8 cellular contexts compared by ENCODE assay signal in the genomic region with DNA sequence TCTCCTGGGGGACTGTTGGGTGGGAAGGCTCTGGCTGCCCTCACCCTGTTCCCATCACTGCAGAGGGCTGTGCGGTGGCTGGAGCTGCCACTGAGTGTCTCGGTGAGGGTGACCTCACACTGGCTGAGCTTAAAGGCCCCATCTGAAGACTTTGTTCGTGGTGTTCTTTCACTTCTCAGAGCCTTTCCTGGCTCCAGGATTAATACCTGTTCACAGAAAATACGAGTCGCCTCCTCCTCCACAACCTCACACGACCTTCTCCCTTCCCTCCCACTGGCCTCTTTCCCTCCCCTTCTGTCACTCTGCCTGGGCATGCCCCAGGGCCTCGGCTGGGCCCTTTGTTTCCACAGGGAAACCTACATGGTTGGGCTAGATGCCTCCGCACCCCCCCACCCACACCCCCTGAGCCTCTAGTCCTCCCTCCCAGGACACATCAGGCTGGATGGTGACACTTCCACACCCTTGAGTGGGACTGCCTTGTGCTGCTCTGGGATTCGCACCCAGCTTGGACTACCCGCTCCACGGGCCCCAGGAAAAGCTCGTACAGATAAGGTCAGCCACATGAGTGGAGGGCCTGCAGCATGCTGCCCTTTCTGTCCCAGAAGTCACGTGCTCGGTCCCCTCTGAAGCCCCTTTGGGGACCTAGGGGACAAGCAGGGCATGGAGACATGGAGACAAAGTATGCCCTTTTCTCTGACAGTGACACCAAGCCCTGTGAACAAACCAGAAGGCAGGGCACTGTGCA. TPM values are rescaled to one million over a fixed set of nuclear protein-coding genes. Genes with fewer than 3 reads are reported as not detected.
DNase-seq lines count a peak whose midpoint lies in the region; ATAC-seq and TF ChIP-seq lines count a peak whose summit lies in the region.
"Not testable (repeated sequence)": the region's sequence is repeated elsewhere in the genome, so short reads cannot be mapped to it uniquely, and the experiment has no call there.

No MANE protein-coding gene starts in this region.

- WGBS in right cardiac atrium: 32% methylated on average over 14 of the region's 14 CpGs

- H2AFZ ChIP-seq in osteoblast (ENCODE audit: low read length): not testable (repeated sequence)

- peaks cover 15% of the 10 kb centered on the region for H3K36me3 ChIP-seq in BLaER1
- H3K36me3 ChIP-seq in H7 (replicated peaks; ENCODE audit: control insufficient read depth, insufficient read depth, low read length): not testable (repeated sequence)
- H3K36me3 ChIP-seq in osteoblast (ENCODE audit: insufficient read depth, low read length): peaks cover 12% of the 10 kb centered on the region

- intact Hi-C loops in right cardiac atrium (cut with DNase I): not testable (repeated sequence)

- H3K9ac ChIP-seq in BLaER1: peak overlapping the region; percentile 50

- H3K27ac Mint-ChIP-seq in T-helper 1 cell treated with Interleukin-12 subunit alpha and Interleukin-12 subunit beta and Interleukin-4 antibody, amounts not matched to agents 30 μg/mL and 1 μg/mL, for 36 hours: peak overlapping the region; percentile 50
- peak overlapping the region; percentile 55 for H3K27ac Mint-ChIP-seq in activated naive CD8-positive, alpha-beta T cell treated with anti-CD3 and anti-CD28 coated beads, Interleukin-2, amount 10 ng/mL, durations not matched to agents 7 days and 5 days

- not testable (repeated sequence) for H3K9me3 Mint-ChIP-seq in T-helper 1 cell treated with Interleukin-12 subunit alpha and Interleukin-12 subunit beta and Interleukin-4 antibody, amounts not matched to agents 30 μg/mL and 1 μg/mL, for 36 hours; activated naive CD8-positive, alpha-beta T cell treated with anti-CD3 and anti-CD28 coated beads, Interleukin-2, amount 10 ng/mL, durations not matched to agents 7 days and 5 days

- not testable (repeated sequence) for ATAC-seq in activated naive CD8-positive, alpha-beta T cell treated with anti-CD3 and anti-CD28 coated beads, Interleukin-2, amount 10 ng/mL, durations not matched to agents 7 days and 5 days (ENCODE audit: low read depth)
- ATAC-seq in right cardiac atrium: peak; percentile 45 to 46

- not testable (repeated sequence) for H3K79me2 ChIP-seq in osteoblast (ENCODE audit: insufficient read depth, low read length)

- peak overlapping the region; percentile 66 for H3K27ac ChIP-seq in BLaER1
- H3K27ac ChIP-seq in right cardiac atrium (ENCODE audit: low read length): peak overlapping the region; percentile 21
- not testable (repeated sequence) for H3K27ac ChIP-seq in osteoblast (ENCODE audit: low read depth, low read length)

- H3K27me3 Mint-ChIP-seq in T-helper 1 cell treated with Interleukin-12 subunit alpha and Interleukin-12 subunit beta and Interleukin-4 antibody, amounts not matched to agents 30 μg/mL and 1 μg/mL, for 36 hours (ENCODE audit: low read depth); activated naive CD8-positive, alpha-beta T cell treated with anti-CD3 and anti-CD28 coated beads, Interleukin-2, amount 10 ng/mL, durations not matched to agents 7 days and 5 days: not testable (repeated sequence)

- peaks cover 37% of the 10 kb centered on the region for H3K4me1 Mint-ChIP-seq in T-helper 1 cell treated with Interleukin-12 subunit alpha and Interleukin-12 subunit beta and Interleukin-4 antibody, amounts not matched to agents 30 μg/mL and 1 μg/mL, for 36 hours (ENCODE audit: low read depth)
- peaks cover 41% of the 10 kb centered on the region for H3K4me1 Mint-ChIP-seq in activated naive CD8-positive, alpha-beta T cell treated with anti-CD3 and anti-CD28 coated beads, Interleukin-2, amount 10 ng/mL, durations not matched to agents 7 days and 5 days

- peaks cover 14% of the 10 kb centered on the region for H3K36me3 Mint-ChIP-seq in T-helper 1 cell treated with Interleukin-12 subunit alpha and Interleukin-12 subunit beta and Interleukin-4 antibody, amounts not matched to agents 30 μg/mL and 1 μg/mL, for 36 hours (ENCODE audit: low read depth)
- H3K36me3 Mint-ChIP-seq in activated naive CD8-positive, alpha-beta T cell treated with anti-CD3 and anti-CD28 coated beads, Interleukin-2, amount 10 ng/mL, durations not matched to agents 7 days and 5 days: not testable (repeated sequence)

- POLR2A ChIA-PET in activated naive CD8-positive, alpha-beta T cell treated with anti-CD3 and anti-CD28 coated beads, Interleukin-2, amount 10 ng/mL, durations not matched to agents 7 days and 5 days (lab: Charles Lee): interaction anchor here (1.0 to 5.2 kb wide), 2 partner anchors 29 to 83 kb away, joined by 5 to 41 read pairs; partner anchors contain the start of gene GTF3C5

- H3K4me3 Mint-ChIP-seq in T-helper 1 cell treated with Interleukin-12 subunit alpha and Interleukin-12 subunit beta and Interleukin-4 antibody, amounts not matched to agents 30 μg/mL and 1 μg/mL, for 36 hours: not testable (repeated sequence)
- H3K4me3 Mint-ChIP-seq in activated naive CD8-positive, alpha-beta T cell treated with anti-CD3 and anti-CD28 coated beads, Interleukin-2, amount 10 ng/mL, durations not matched to agents 7 days and 5 days: peak overlapping the region; percentile 35

- DNase-seq in H7 (peak; percentile 70), NCI-H1694 (lab: John Stamatoyannopoulos, UW) (peak; percentile 12), epithelial cell of esophagus (ENCODE audit: low read depth) (peak; percentile 35), right cardiac atrium (peak in 2 of 3 donors; percentile 60 to 69), osteoblast (ENCODE audit: insufficient read length, low spot score, missing footprints) (peak; percentile 63)
- DNase-seq in activated naive CD8-positive, alpha-beta T cell treated with anti-CD3 and anti-CD28 coated beads, Interleukin-2, amount 10 ng/mL, durations not matched to agents 7 days and 5 days: not testable (repeated sequence)

- H3K4me3 ChIP-seq in BLaER1; H7 (ENCODE audit: insufficient read depth, low read depth, low read length); epithelial cell of esophagus (ENCODE audit: low read length); right cardiac atrium (ENCODE audit: low read length); osteoblast (ENCODE audit: insufficient read depth, low read length): not testable (repeated sequence)

- not testable (repeated sequence) for H3K9me3 ChIP-seq in BLaER1; right cardiac atrium (ENCODE audit: control insufficient read depth, low read length); osteoblast (ENCODE audit: low read depth, low read length)

- H3K4me1 ChIP-seq in BLaER1: peaks cover 82% of the 10 kb centered on the region
- not testable (repeated sequence) for H3K4me1 ChIP-seq in right cardiac atrium (ENCODE audit: control insufficient read depth, insufficient read depth, low read length); osteoblast (ENCODE audit: insufficient read depth, low read length)

- TF ChIP-seq CTCF in epithelial cell of esophagus (IDR thresholded peaks at IDR 0.05; ENCODE audit: insufficient read depth, low read depth, low read length, missing control alignments); osteoblast (IDR thresholded peaks at IDR 0.05; ENCODE audit: extremely low read depth, low read depth, low read length): not testable (repeated sequence)

- peak overlapping the region; percentile 95 for H3K4me2 ChIP-seq in BLaER1
- H3K4me2 ChIP-seq in osteoblast (ENCODE audit: insufficient read depth, low read length): not testable (repeated sequence)

- peaks cover 34% of the 10 kb centered on the region for H4K20me1 ChIP-seq in BLaER1
- H4K20me1 ChIP-seq in osteoblast (ENCODE audit: insufficient read depth, low read length): not testable (repeated sequence)

- H3K27me3 ChIP-seq in BLaER1; H7 (ENCODE audit: control insufficient read depth, insufficient read depth, low read length); right cardiac atrium (ENCODE audit: control insufficient read depth, insufficient read depth); osteoblast (ENCODE audit: insufficient read depth, low read length): not testable (repeated sequence)

RNA-seq across cellular contexts. Expression of gene CEL, which starts 0.6 kb away (rescaled TPM):
- 0.87 and 1.7 TPM in 2 replicates for total RNA-seq in H7 (2014; rRNA removed; shearing (Covaris generic))
- total RNA-seq in activated naive CD8-positive, alpha-beta T cell treated with anti-CD3 and anti-CD28 coated beads, Interleukin-2, amount 10 ng/mL, durations not matched to agents 7 days and 5 days: 1 to 10 TPM; 1.4 to 2.3 TPM
- total RNA-seq in right cardiac atrium: 1 to 10 TPM; 2.9 to 9.7 (median 5.2) TPM
- 2.8 TPM for polyA plus RNA-seq in right cardiac atrium
- under 0.01 TPM in 1 of 2 replicates, not detected in the other for total RNA-seq in osteoblast

RNA-seq across cellular contexts. Expression of gene GTF3C5, which starts 30.4 kb away (rescaled TPM):
- 131 and 133 TPM in 2 replicates for total RNA-seq in H7 (2014; rRNA removed; shearing (Covaris generic))
- 10 to 100 TPM; 86.4 to 97.5 TPM for total RNA-seq in activated naive CD8-positive, alpha-beta T cell treated with anti-CD3 and anti-CD28 coated beads, Interleukin-2, amount 10 ng/mL, durations not matched to agents 7 days and 5 days
- total RNA-seq in right cardiac atrium (10 to 100 TPM; 28.9 to 41.1 (median 32.4) TPM), osteoblast (31.8 and 41.3 TPM in 2 replicates)
- polyA plus RNA-seq in right cardiac atrium: 39.2 TPM

RNA-seq across cellular contexts. Expression of gene RALGDS, which starts 59.8 kb away (rescaled TPM):
- 24.4 and 24.6 TPM in 2 replicates for total RNA-seq in H7 (2014; rRNA removed; shearing (Covaris generic))
- total RNA-seq in activated naive CD8-positive, alpha-beta T cell treated with anti-CD3 and anti-CD28 coated beads, Interleukin-2, amount 10 ng/mL, durations not matched to agents 7 days and 5 days: 100 to 1,000 TPM; 130 to 134 TPM
- total RNA-seq in right cardiac atrium: 10 to 100 TPM; 18.5 to 36.3 (median 32.1) TPM
- 33.8 TPM for polyA plus RNA-seq in right cardiac atrium
- total RNA-seq in osteoblast: 11.2 and 12.7 TPM in 2 replicates
